Comparison of ENCODE assay signal across 8 cellular contexts in the genomic region with DNA sequence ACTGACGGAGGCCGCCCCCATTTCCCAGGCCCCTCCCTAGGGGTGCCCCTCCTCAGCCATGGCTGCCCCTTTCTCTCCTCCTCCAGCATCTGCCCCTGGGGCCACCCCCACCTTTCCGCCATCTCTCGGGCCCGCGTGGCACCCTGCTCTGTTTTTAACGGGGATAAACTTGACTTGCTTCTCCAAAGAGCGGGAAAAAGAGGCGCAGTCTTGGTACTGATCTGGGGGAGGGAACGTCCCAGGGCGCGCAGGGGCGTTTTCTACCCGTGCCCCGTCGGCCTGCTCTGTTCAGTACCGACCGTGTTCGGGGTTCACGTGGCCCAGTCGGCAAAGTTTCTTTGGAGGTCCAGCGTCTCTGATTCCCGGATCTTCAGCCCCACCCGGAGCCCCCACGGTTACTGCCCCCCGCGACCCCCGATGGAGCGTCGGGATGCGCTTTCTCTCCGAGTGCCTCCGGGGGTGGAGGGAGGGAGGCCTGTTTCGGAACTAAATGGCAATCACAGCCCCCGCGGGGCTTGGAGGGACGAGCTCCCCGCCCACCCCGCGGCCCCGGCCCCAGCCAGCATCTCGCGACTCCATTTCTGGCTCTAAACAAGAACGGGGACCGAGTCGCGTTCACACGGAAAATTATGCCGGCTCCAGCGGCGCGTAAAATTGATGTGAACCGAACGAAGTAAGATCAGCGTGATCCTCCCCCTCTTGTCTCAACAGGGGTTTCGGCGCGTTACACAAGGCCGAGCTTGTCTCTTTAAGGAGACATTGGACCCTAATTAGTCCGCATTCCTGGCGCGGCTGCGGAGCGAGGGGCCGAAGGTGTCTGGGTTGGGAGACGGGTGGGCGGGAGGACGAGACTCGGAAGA. TPM values are rescaled to one million over a fixed set of nuclear protein-coding genes. Genes with fewer than 3 reads are reported as not detected.
DNase-seq lines count a peak whose midpoint lies in the region; ATAC-seq and TF ChIP-seq lines count a peak whose summit lies in the region.

No MANE protein-coding gene starts in this region.

- H3K27me3 ChIP-seq in PC-3 (ENCODE audit: low read length) (no peaks in the 10 kb centered on the region), psoas muscle (ENCODE audit: insufficient read depth in 3 of 3, low read length in 2 of 3) (no peaks in the 10 kb centered on the region)

- H3K4me1 Mint-ChIP-seq in activated naive CD8-positive, alpha-beta T cell (ENCODE audit: low read depth) = peaks cover 29% of the 10 kb centered on the region

- peak overlapping the region; percentile 90 for H2AFZ ChIP-seq in PC-3 (ENCODE audit: low read length)

- POLR2A ChIA-PET in PC-3 (lab: Charles Lee; ENCODE audit: unreplicated experiment) = interaction anchor here (0.5 to 0.6 kb wide), 2 partner anchors 24 to 97 kb away, joined by 3 read pairs; no protein-coding TSS in a partner anchor

- peaks cover 16% of the 10 kb centered on the region for H3K79me2 ChIP-seq in PC-3 (ENCODE audit: low read length)

- H3K36me3 Mint-ChIP-seq in activated naive CD8-positive, alpha-beta T cell = no peaks in the 10 kb centered on the region

- no peak for TF ChIP-seq CTCF in PC-3 (conservative IDR thresholded peaks at IDR 0.05; ENCODE audit: low read depth, low read length)
- TF ChIP-seq CTCF in psoas muscle (IDR thresholded peaks at IDR 0.05) = no peak

- no peaks in the 10 kb centered on the region for H4K20me1 ChIP-seq in PC-3 (ENCODE audit: low read length)

- H3K9ac ChIP-seq in PC-3 (ENCODE audit: low read length) = peak overlapping the region; percentile 64

- no peaks in the 10 kb centered on the region for H3K9me3 Mint-ChIP-seq in activated naive CD8-positive, alpha-beta T cell (ENCODE audit: low read depth)

- H3K9me3 ChIP-seq in PC-3 (ENCODE audit: low read length) (no peaks in the 10 kb centered on the region), psoas muscle (no peaks in the 10 kb centered on the region)

- H3F3A ChIP-seq in PC-3 (ENCODE audit: low read length, unreplicated experiment) = no peaks in the 10 kb centered on the region

- H3K9me2 ChIP-seq in PC-3 (replicated peaks; ENCODE audit: low read length) = no peaks in the 10 kb centered on the region

- peak overlapping the region; percentile 61 for H3K27ac Mint-ChIP-seq in activated naive CD8-positive, alpha-beta T cell

- intact Hi-C loops in PC-3 (cut with micrococcal nuclease) (loop anchor here (1.0 to 10.0 kb wide), 8 partner anchors 52 to 607 kb away; no protein-coding TSS in a partner anchor), left cardiac atrium (cut with DNase I) (loop anchor here in 1 of 2 donors (10.0 kb wide), 1 partner anchor 94 kb away; no protein-coding TSS in a partner anchor), psoas muscle (cut with DNase I) (loop anchor here (5.0 to 10.0 kb wide), 5 partner anchors 94 to 404 kb away; no protein-coding TSS in a partner anchor)

- H3K27me3 Mint-ChIP-seq in activated naive CD8-positive, alpha-beta T cell = peaks cover 3% of the 10 kb centered on the region

- peak overlapping the region; percentile 80 for H3K4me3 ChIP-seq in PC-3 (ENCODE audit: low read length)
- H3K4me3 ChIP-seq in psoas muscle = peak overlapping the region; percentile 75

- peak overlapping the region; percentile 91 for H3K4me2 ChIP-seq in PC-3 (ENCODE audit: low read length)

- H3K4me1 ChIP-seq in PC-3 (ENCODE audit: insufficient read depth, low read length) = peaks cover 14% of the 10 kb centered on the region; the same call in 1 of the 2 replicates
- H3K4me1 ChIP-seq in psoas muscle = peaks cover 17% of the 10 kb centered on the region

- CTCF ChIA-PET in PC-3 (lab: Charles Lee) = interaction anchor here (0.9 kb wide), 1 partner anchor 53 kb away, joined by 4 read pairs; no protein-coding TSS in a partner anchor

- no peak overlapping the region for H3K4me3 Mint-ChIP-seq in activated naive CD8-positive, alpha-beta T cell

- no peaks in the 10 kb centered on the region for H3K36me3 ChIP-seq in PC-3 (ENCODE audit: low read depth, low read length)
- no peaks in the 10 kb centered on the region for H3K36me3 ChIP-seq in psoas muscle (ENCODE audit: insufficient read depth in 1 of 2, low read depth in 1 of 2)

- DNase-seq in NCI-H1417 (lab: John Stamatoyannopoulos, UW) = peak; percentile 44 to 94 (median 56)
- DNase-seq in NCI-H1417 treated with DMSO at 0.1 percent for 48 hours (lab: John Stamatoyannopoulos, UW) = no peak
- peak; percentile 12 for DNase-seq in PC-3
- DNase-seq in left cardiac atrium = peak; percentile 41
- peak; percentile 28 to 66 for DNase-seq in psoas muscle

- whole genome bisulfite sequencing in psoas muscle, 3 donors = 0 to 2% (median 1%) methylated on average over 68 to 69 of the region's 69 CpGs

- ATAC-seq in PC-3 (no peak), left cardiac atrium (peak in 1 of 2 donors; percentile 5), psoas muscle (peak in 2 of 4 donors; percentile 4 to 10), HG02884 (IDR thresholded peaks at IDR 0.05; ENCODE audit: unreplicated experiment) (no peak), HG02981 (IDR thresholded peaks at IDR 0.05; ENCODE audit: unreplicated experiment) (no peak)

- no peak overlapping the region for H3K27ac ChIP-seq in PC-3 (ENCODE audit: low read length)
- H3K27ac ChIP-seq in psoas muscle = peak overlapping the region; percentile 70

- no TSS peak for BruUV-seq in PC-3 (replicated peaks; lab: Mats Ljungman, UMichigan)

RNA-seq across cellular contexts. Expression of a gene that starts 1.1 kb away (rescaled TPM):
- 8.3 and 17.9 TPM in 2 replicates for total RNA-seq in PC-3 (2014; rRNA removed)
- 10 to 100 TPM; 16.2 to 16.3 TPM for total RNA-seq in left cardiac atrium
- total RNA-seq in psoas muscle = 10 to 100 TPM; 17.6 to 51.9 (median 21.9) TPM
- 10 to 100 TPM in 2 of 3 donors, 1 to 10 TPM in 1; 5.1 to 22.3 (median 14.3) TPM for polyA plus RNA-seq in psoas muscle
